21 cellular contexts compared by ENCODE assay signal in genomic region chr1:4485398-4485797, GRCh38.
DNase-seq lines count a peak whose midpoint lies in the region; ATAC-seq lines count a peak whose summit lies in the region.
"Had no signal": no experiment of that assay in that cellular context is flagged by ENCODE, and none has a peak within 500 bp of the region (broad histone marks: within the 10 kb centered on the region; RNA-seq: fewer than 3 reads in every experiment).

No MANE protein-coding gene starts in this region.

- no peaks in the 10 kb centered on the region for H3K9me3 ChIP-seq in NT2/D1 (ENCODE audit: insufficient read depth, low read length)
- H3K9me3 ChIP-seq: esophagus muscularis mucosa had no signal

- H3K9me3 Mint-ChIP-seq in stimulated activated effector memory CD8-positive, alpha-beta T cell treated with anti-CD3 and anti-CD28 coated beads, Interleukin-12 subunit alpha, Interleukin-12 subunit beta, amount 100 ng/mL, for 72 hours = no peaks in the 10 kb centered on the region
- H3K9me3 Mint-ChIP-seq: activated CD4-positive, alpha-beta T cell treated with anti-CD3 and anti-CD28 coated beads, Interleukin-2, amount 10 ng/mL, durations not matched to agents 7 days and 5 days had no signal

- no peak overlapping the region for H3K18ac ChIP-seq in mesendoderm (ENCODE audit: low read length)

- no peak overlapping the region for H3K27ac Mint-ChIP-seq in stimulated activated effector memory CD8-positive, alpha-beta T cell treated with anti-CD3 and anti-CD28 coated beads, Interleukin-12 subunit alpha, Interleukin-12 subunit beta, amount 100 ng/mL, for 72 hours
- H3K27ac Mint-ChIP-seq: activated CD4-positive, alpha-beta T cell treated with anti-CD3 and anti-CD28 coated beads, Interleukin-2, amount 10 ng/mL, durations not matched to agents 7 days and 5 days had no signal

- no peak overlapping the region for H3K4me3 Mint-ChIP-seq in stimulated activated effector memory CD8-positive, alpha-beta T cell treated with anti-CD3 and anti-CD28 coated beads, Interleukin-12 subunit alpha, Interleukin-12 subunit beta, amount 100 ng/mL, for 72 hours
- H3K4me3 Mint-ChIP-seq: activated CD4-positive, alpha-beta T cell treated with anti-CD3 and anti-CD28 coated beads, Interleukin-2, amount 10 ng/mL, durations not matched to agents 7 days and 5 days had no signal

- H2AK5ac ChIP-seq in mesendoderm (ENCODE audit: low read length) = no peak overlapping the region

- H3K27me3 ChIP-seq in NT2/D1 (ENCODE audit: insufficient read depth, insufficient read length) = no peaks in the 10 kb centered on the region
- no peaks in the 10 kb centered on the region for H3K27me3 ChIP-seq in mesendoderm (ENCODE audit: insufficient read depth, low read length, poor library complexity)

- H3K79me2 ChIP-seq in mesendoderm (ENCODE audit: control insufficient read depth, insufficient read depth, low read length) = no peaks in the 10 kb centered on the region

- H3K4me2 ChIP-seq in mesendoderm (ENCODE audit: low read length) = no peak overlapping the region

- H3K27ac ChIP-seq in mesendoderm (ENCODE audit: low read depth, low read length) = no peak overlapping the region
- H3K27ac ChIP-seq: esophagus muscularis mucosa had no signal

- peaks cover 6% of the 10 kb centered on the region for H3K4me1 ChIP-seq in NT2/D1 (ENCODE audit: insufficient read depth, insufficient read length)
- no peaks in the 10 kb centered on the region for H3K4me1 ChIP-seq in mesendoderm (ENCODE audit: control insufficient read depth, low read depth, low read length)
- H3K4me1 ChIP-seq: esophagus muscularis mucosa had no signal

- peak; percentile 1 for DNase-seq in COR-L47 (lab: John Stamatoyannopoulos, UW)
- peak; percentile 90 for DNase-seq in NCI-H1436 treated with DMSO at 0.1 percent for 48 hours (lab: John Stamatoyannopoulos, UW)
- DNase-seq in NT2/D1 (ENCODE audit: low read depth, low spot score) = peak; percentile 57
- peak; percentile 68 for DNase-seq in mesendoderm
- no peak for DNase-seq in sciatic nerve (ENCODE audit: low spot score)
- DNase-seq in RPMI8226 = no peak
- no peak for DNase-seq in C1 segment of cervical spinal cord (lab: John Stamatoyannopoulos, UW)
- no peak for DNase-seq in stimulated activated effector memory CD8-positive, alpha-beta T cell treated with anti-CD3 and anti-CD28 coated beads, Interleukin-12 subunit alpha, Interleukin-12 subunit beta, amount 100 ng/mL, for 72 hours (ENCODE audit: low spot score in 2 of 2)
- DNase-seq: ACHN; activated CD4-positive, alpha-beta T cell treated with anti-CD3 and anti-CD28 coated beads, Interleukin-2, amount 10 ng/mL, durations not matched to agents 7 days and 5 days; central memory CD4-positive, alpha-beta T cell; DMS153; effector CD4-positive, alpha-beta T cell; KBM-7; midbrain; NCI-H446 treated with DMSO at 0.1 percent for 48 hours; stimulated activated CD4-positive, alpha-beta T cell treated with anti-CD3 and anti-CD28 coated beads, Interleukin-12 subunit alpha, Interleukin-12 subunit beta, amount 100 ng/mL, for 4 hours; substantia nigra; T-helper 1 cell had no signal

- no peaks in the 10 kb centered on the region for H3K4me1 Mint-ChIP-seq in stimulated activated effector memory CD8-positive, alpha-beta T cell treated with anti-CD3 and anti-CD28 coated beads, Interleukin-12 subunit alpha, Interleukin-12 subunit beta, amount 100 ng/mL, for 72 hours
- H3K4me1 Mint-ChIP-seq: activated CD4-positive, alpha-beta T cell treated with anti-CD3 and anti-CD28 coated beads, Interleukin-2, amount 10 ng/mL, durations not matched to agents 7 days and 5 days had no signal

- H3K9ac ChIP-seq in NT2/D1 (ENCODE audit: insufficient read length, low read depth) = no peak overlapping the region
- H3K9ac ChIP-seq in mesendoderm (ENCODE audit: low read length) = no peak overlapping the region

- H3K79me1 ChIP-seq in mesendoderm (ENCODE audit: low read length) = no peaks in the 10 kb centered on the region

- H3K23ac ChIP-seq in mesendoderm (ENCODE audit: low read length) = no peak overlapping the region

- no peak overlapping the region for H4K8ac ChIP-seq in mesendoderm (ENCODE audit: low read depth, low read length)

- intact Hi-C loops in sciatic nerve (cut with DNase I) = no loop called here

- H3K36me3 Mint-ChIP-seq in stimulated activated effector memory CD8-positive, alpha-beta T cell treated with anti-CD3 and anti-CD28 coated beads, Interleukin-12 subunit alpha, Interleukin-12 subunit beta, amount 100 ng/mL, for 72 hours = no peaks in the 10 kb centered on the region

- H3K4me3 ChIP-seq in NT2/D1 (ENCODE audit: insufficient read length, low read depth) (no peak overlapping the region), mesendoderm (ENCODE audit: low read length) (no peak overlapping the region)
- H3K4me3 ChIP-seq: esophagus muscularis mucosa had no signal

- no peak overlapping the region for H3K56ac ChIP-seq in mesendoderm (ENCODE audit: low read length)

- no peak overlapping the region for H2BK5ac ChIP-seq in mesendoderm (ENCODE audit: low read length)

- no peak overlapping the region for H4K5ac ChIP-seq in mesendoderm (ENCODE audit: low read length)

- no CpG with 5 or more reads among the region's 6 CpGs for WGBS in mesendoderm (ENCODE audit: extremely low coverage, insufficient coverage, low lambda C conversion rate)

- H2BK120ac ChIP-seq in mesendoderm (ENCODE audit: low read depth, low read length) = no peak overlapping the region

- H3K36me3 ChIP-seq in NT2/D1 (ENCODE audit: insufficient read depth, insufficient read length, low read length) (no peaks in the 10 kb centered on the region), mesendoderm (ENCODE audit: control insufficient read depth, insufficient read depth, low read length) (no peaks in the 10 kb centered on the region)
- H3K36me3 ChIP-seq: esophagus muscularis mucosa had no signal

- no peak for ATAC-seq in sciatic nerve
- no peak for ATAC-seq in stimulated activated effector memory CD8-positive, alpha-beta T cell treated with anti-CD3 and anti-CD28 coated beads, Interleukin-12 subunit alpha, Interleukin-12 subunit beta, amount 100 ng/mL, for 72 hours
- ATAC-seq: left lobe of liver had no signal

- no peak overlapping the region for H2BK15ac ChIP-seq in mesendoderm (replicated peaks; ENCODE audit: low read depth)

- H3K4ac ChIP-seq in mesendoderm (ENCODE audit: low read depth, low read length) = no peak overlapping the region

Comparison
In these comparisons a context has a peak if more than half of its experiments do, and no peak if none do; other contexts are left out.
1. DNase-seq: peak in COR-L47 (single experiment), NCI-H1436 treated with DMSO at 0.1 percent for 48 hours (single experiment), NT2/D1 (single experiment) and mesendoderm (single experiment); none in sciatic nerve (single experiment), RPMI8226 (single experiment), C1 segment of cervical spinal cord (0 of 14) and stimulated activated effector memory CD8-positive, alpha-beta T cell treated with anti-CD3 and anti-CD28 coated beads, Interleukin-12 subunit alpha, Interleukin-12 subunit beta, amount 100 ng/mL, for 72 hours (0 of 2).